ENCODE assay signal across 24 cellular contexts in the genomic region with DNA sequence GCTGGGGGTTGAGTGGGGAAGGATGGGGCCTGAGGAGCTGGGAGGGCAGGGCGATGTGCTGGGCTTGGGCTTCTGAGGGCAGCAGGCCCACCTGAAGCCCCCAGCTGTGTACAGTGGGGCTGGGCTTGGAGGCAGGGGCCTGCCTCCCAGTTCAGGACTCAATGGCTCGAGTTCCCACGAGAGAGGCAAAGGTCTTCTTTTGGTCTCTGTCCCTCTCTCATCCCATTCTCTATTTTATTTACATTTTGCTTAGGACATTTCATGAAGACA.
DNase-seq lines count a peak whose midpoint lies in the region; ATAC-seq and TF ChIP-seq lines count a peak whose summit lies in the region.
"Had no signal": no experiment of that assay in that cellular context is flagged by ENCODE, and none has a peak within 500 bp of the region (broad histone marks: within the 10 kb centered on the region; RNA-seq: fewer than 3 reads in every experiment).

No MANE protein-coding gene starts in this region.

- no peak overlapping the region for H3K4me3 ChIP-seq in neuronal stem cell (ENCODE audit: low read length in 2 of 2)
- H3K4me3 ChIP-seq in thyroid gland (replicated peaks in 1 of 3): no peak overlapping the region
- H3K4me3 ChIP-seq: BLaER1, GM23338 had no signal

- H3K9ac ChIP-seq in neuronal stem cell (ENCODE audit: low read depth, low read length, poor library complexity): no peak overlapping the region
- H3K9ac ChIP-seq: BLaER1, KMS-11 had no signal

- no peak overlapping the region for H3K4me2 ChIP-seq in neuronal stem cell (ENCODE audit: insufficient read depth, low read length, poor library complexity, severe bottlenecking)
- H3K4me2 ChIP-seq: BLaER1, GM23338, KMS-11 had no signal

- no peak overlapping the region for H3K4ac ChIP-seq in neuronal stem cell (ENCODE audit: low read length)

- H3K9me3 ChIP-seq in neuronal stem cell (replicated peaks in 1 of 2; ENCODE audit: control insufficient read depth in 2 of 2, insufficient read depth in 1 of 2, low read depth in 1 of 2, low read length in 2 of 2): no peaks in the 10 kb centered on the region
- H3K9me3 ChIP-seq in thyroid gland: no peaks in the 10 kb centered on the region
- H3K9me3 ChIP-seq: BLaER1 had no signal

- H2BK5ac ChIP-seq in neuronal stem cell (ENCODE audit: low read length): no peak overlapping the region

- H2AFZ ChIP-seq in neuronal stem cell (ENCODE audit: low read length): no peak overlapping the region
- H2AFZ ChIP-seq: GM23338 had no signal

- peaks cover 0 to 9% of the 10 kb centered on the region in 2 donors for H3K4me1 ChIP-seq in neuronal stem cell (ENCODE audit: control insufficient read depth in 2 of 2, insufficient read depth in 1 of 2, low read depth in 1 of 2, low read length in 2 of 2)
- H3K4me1 ChIP-seq in thyroid gland: no peaks in the 10 kb centered on the region

- no peak for TF ChIP-seq POLR2A in thyroid gland (IDR thresholded peaks at IDR 0.05)

- no peak overlapping the region for H4K91ac ChIP-seq in neuronal stem cell (ENCODE audit: low read depth, low read length, poor library complexity)

- POLR2A ChIA-PET in activated CD4-positive, alpha-beta memory T cell treated with anti-CD3 and anti-CD28 coated beads for 36 hours (lab: Charles Lee): no interaction called here
- POLR2A ChIA-PET in activated CD4-positive, alpha-beta memory T cell treated with anti-CD3 and anti-CD28 coated beads, Interleukin-2, amount 10 ng/mL, durations not matched to agents 7 days and 5 days (lab: Charles Lee): no interaction called here

- peaks cover 0 to 9% (median 0%) of the 10 kb centered on the region in 3 experiments for H3K27me3 ChIP-seq in neuronal stem cell (ENCODE audit: control insufficient read depth in 3 of 3, insufficient read depth in 3 of 3, low read depth in 1 of 3, low read length in 3 of 3)
- no peaks in the 10 kb centered on the region for H3K27me3 ChIP-seq in thyroid gland
- H3K27me3 ChIP-seq: BLaER1 had no signal

- CTCF ChIA-PET in activated CD4-positive, alpha-beta memory T cell treated with anti-CD3 and anti-CD28 coated beads for 36 hours (lab: Charles Lee): no interaction called here
- CTCF ChIA-PET in activated CD4-positive, alpha-beta memory T cell treated with anti-CD3 and anti-CD28 coated beads, Interleukin-2, amount 10 ng/mL, durations not matched to agents 7 days and 5 days (lab: Charles Lee): no interaction called here

- peak overlapping the region; percentile 72 for H2BK15ac ChIP-seq in neuronal stem cell (ENCODE audit: low read length)

- no peak overlapping the region for H3K14ac ChIP-seq in neuronal stem cell (ENCODE audit: low read length)

- WGBS in neuronal stem cell (ENCODE audit: extremely low coverage in 2 of 2, insufficient read length in 2 of 2, insufficient replicate concordance in 1 of 2), 2 donors: no CpG with 5 or more reads among the region's 3 CpGs
- 93 to 95% methylated on average over 3 of the region's 3 CpGs for WGBS in thyroid gland, 2 donors

- no peak overlapping the region for H3K23ac ChIP-seq in neuronal stem cell (ENCODE audit: low read depth, low read length, poor library complexity)

- no peak overlapping the region for H2BK120ac ChIP-seq in neuronal stem cell (ENCODE audit: low read depth, low read length)

- H3K9me3 Mint-ChIP-seq in activated CD4-positive, alpha-beta memory T cell treated with anti-CD3 and anti-CD28 coated beads for 36 hours: no peaks in the 10 kb centered on the region
- no peaks in the 10 kb centered on the region for H3K9me3 Mint-ChIP-seq in activated CD4-positive, alpha-beta memory T cell treated with anti-CD3 and anti-CD28 coated beads, Interleukin-2, amount 10 ng/mL, durations not matched to agents 7 days and 5 days
- H3K9me3 Mint-ChIP-seq in chondrocyte (ENCODE audit: low read depth) (no peaks in the 10 kb centered on the region), type B pancreatic cell (no peaks in the 10 kb centered on the region)
- no peaks in the 10 kb centered on the region for H3K9me3 Mint-ChIP-seq in stimulated activated naive B cell treated with anti-CD40 and anti-IgM and Interleukin-4, amounts not matched to agents 10 μg/mL and 1 μg/mL and 100 μg/mL, for 72 hours
- H3K9me3 Mint-ChIP-seq: CD8-positive, alpha-beta T cell; GM23338 had no signal

- intact Hi-C loops in activated CD4-positive, alpha-beta memory T cell treated with anti-CD3 and anti-CD28 coated beads for 36 hours (cut with micrococcal nuclease): no loop called here
- intact Hi-C loops in thyroid gland (cut with DNase I): no loop called here

- no peaks in the 10 kb centered on the region for H3K4me1 Mint-ChIP-seq in activated CD4-positive, alpha-beta memory T cell treated with anti-CD3 and anti-CD28 coated beads for 36 hours (ENCODE audit: low read depth)
- no peaks in the 10 kb centered on the region for H3K4me1 Mint-ChIP-seq in activated CD4-positive, alpha-beta memory T cell treated with anti-CD3 and anti-CD28 coated beads, Interleukin-2, amount 10 ng/mL, durations not matched to agents 7 days and 5 days
- no peaks in the 10 kb centered on the region for H3K4me1 Mint-ChIP-seq in chondrocyte (ENCODE audit: low read depth)
- peaks cover 10% of the 10 kb centered on the region for H3K4me1 Mint-ChIP-seq in type B pancreatic cell (ENCODE audit: unreplicated experiment)
- no peaks in the 10 kb centered on the region for H3K4me1 Mint-ChIP-seq in stimulated activated naive B cell treated with anti-CD40 and anti-IgM and Interleukin-4, amounts not matched to agents 10 μg/mL and 1 μg/mL and 100 μg/mL, for 72 hours

- TF ChIP-seq CTCF in chondrocyte (IDR thresholded peaks at IDR 0.05) (no peak), type B pancreatic cell (conservative IDR thresholded peaks at IDR 0.05) (no peak), thyroid gland (IDR thresholded peaks at IDR 0.05) (no peak)

- no peak overlapping the region for H3K4me3 Mint-ChIP-seq in activated CD4-positive, alpha-beta memory T cell treated with anti-CD3 and anti-CD28 coated beads for 36 hours
- no peak overlapping the region for H3K4me3 Mint-ChIP-seq in activated CD4-positive, alpha-beta memory T cell treated with anti-CD3 and anti-CD28 coated beads, Interleukin-2, amount 10 ng/mL, durations not matched to agents 7 days and 5 days
- no peak overlapping the region for H3K4me3 Mint-ChIP-seq in chondrocyte (ENCODE audit: unreplicated experiment)
- no peak overlapping the region for H3K4me3 Mint-ChIP-seq in type B pancreatic cell
- no peak overlapping the region for H3K4me3 Mint-ChIP-seq in stimulated activated naive B cell treated with anti-CD40 and anti-IgM and Interleukin-4, amounts not matched to agents 10 μg/mL and 1 μg/mL and 100 μg/mL, for 72 hours
- H3K4me3 Mint-ChIP-seq: CD8-positive, alpha-beta T cell; GM23338 had no signal

- no peak overlapping the region for H4K8ac ChIP-seq in neuronal stem cell (ENCODE audit: low read depth, low read length)

- H3K18ac ChIP-seq in neuronal stem cell (ENCODE audit: low read length): no peak overlapping the region

- H2BK12ac ChIP-seq in neuronal stem cell (ENCODE audit: low read length): no peak overlapping the region

- H3K27ac ChIP-seq in neuronal stem cell (replicated peaks; ENCODE audit: low read length): no peak overlapping the region
- H3K27ac ChIP-seq in thyroid gland: no peak overlapping the region
- H3K27ac ChIP-seq: 22Rv1, BLaER1, KMS-11 had no signal

- ATAC-seq in stimulated activated naive B cell treated with anti-CD40 and anti-IgM and Interleukin-4, amounts not matched to agents 10 μg/mL and 1 μg/mL and 100 μg/mL, for 72 hours (replicated peaks): no peak
- ATAC-seq: CD8-positive, alpha-beta T cell had no signal

- H3K36me3 Mint-ChIP-seq in activated CD4-positive, alpha-beta memory T cell treated with anti-CD3 and anti-CD28 coated beads for 36 hours: no peaks in the 10 kb centered on the region
- H3K36me3 Mint-ChIP-seq in activated CD4-positive, alpha-beta memory T cell treated with anti-CD3 and anti-CD28 coated beads, Interleukin-2, amount 10 ng/mL, durations not matched to agents 7 days and 5 days (ENCODE audit: low read depth): no peaks in the 10 kb centered on the region
- H3K36me3 Mint-ChIP-seq in chondrocyte (ENCODE audit: low read depth): no peaks in the 10 kb centered on the region
- H3K36me3 Mint-ChIP-seq in type B pancreatic cell: peaks cover 3% of the 10 kb centered on the region
- no peaks in the 10 kb centered on the region for H3K36me3 Mint-ChIP-seq in stimulated activated naive B cell treated with anti-CD40 and anti-IgM and Interleukin-4, amounts not matched to agents 10 μg/mL and 1 μg/mL and 100 μg/mL, for 72 hours
- H3K36me3 Mint-ChIP-seq: CD8-positive, alpha-beta T cell had no signal

- peak; percentile 1 for DNase-seq in activated CD4-positive, alpha-beta memory T cell treated with anti-CD3 and anti-CD28 coated beads for 36 hours
- no peak for DNase-seq in activated CD4-positive, alpha-beta memory T cell treated with anti-CD3 and anti-CD28 coated beads, Interleukin-2, amount 10 ng/mL, durations not matched to agents 7 days and 5 days
- DNase-seq in chondrocyte (ENCODE audit: low spot score) (peak; percentile 47), neuronal stem cell (ENCODE audit: low spot score) (no peak), type B pancreatic cell (ENCODE audit: extremely low spot score, unreplicated experiment) (peak; percentile 40), SW480 (ENCODE audit: low spot score) (no peak), thyroid gland (no peak)
- DNase-seq in stimulated activated naive B cell treated with anti-CD40 and anti-IgM and Interleukin-4, amounts not matched to agents 10 μg/mL and 1 μg/mL and 100 μg/mL, for 72 hours: no peak
- DNase-seq: ACHN; DMS153; HCEC 1CT; IMR-90; NCI-H1105 treated with DMSO at 0.1 percent for 48 hours; NCI-H2081; NCI-H2171; NCI-H345; NCI-H524; NCI-H774; NK-92 treated with Interleukin-12 subunit alpha and Interleukin-12 subunit beta, amount 100 ng/mL, for 24 hours had no signal

- H2AK5ac ChIP-seq in neuronal stem cell (ENCODE audit: low read depth, low read length): peak overlapping the region; percentile 25

- no peak overlapping the region for H3K27ac Mint-ChIP-seq in activated CD4-positive, alpha-beta memory T cell treated with anti-CD3 and anti-CD28 coated beads for 36 hours
- no peak overlapping the region for H3K27ac Mint-ChIP-seq in activated CD4-positive, alpha-beta memory T cell treated with anti-CD3 and anti-CD28 coated beads, Interleukin-2, amount 10 ng/mL, durations not matched to agents 7 days and 5 days
- H3K27ac Mint-ChIP-seq in chondrocyte (ENCODE audit: unreplicated experiment) (no peak overlapping the region), type B pancreatic cell (no peak overlapping the region)
- no peak overlapping the region for H3K27ac Mint-ChIP-seq in stimulated activated naive B cell treated with anti-CD40 and anti-IgM and Interleukin-4, amounts not matched to agents 10 μg/mL and 1 μg/mL and 100 μg/mL, for 72 hours
- H3K27ac Mint-ChIP-seq: CD8-positive, alpha-beta T cell; GM23338 had no signal

- H3K27me3 Mint-ChIP-seq in activated CD4-positive, alpha-beta memory T cell treated with anti-CD3 and anti-CD28 coated beads for 36 hours: no peaks in the 10 kb centered on the region
- peaks cover 16% of the 10 kb centered on the region for H3K27me3 Mint-ChIP-seq in activated CD4-positive, alpha-beta memory T cell treated with anti-CD3 and anti-CD28 coated beads, Interleukin-2, amount 10 ng/mL, durations not matched to agents 7 days and 5 days
- H3K27me3 Mint-ChIP-seq in chondrocyte (ENCODE audit: low read depth) (peaks cover 21% of the 10 kb centered on the region), type B pancreatic cell (peaks cover 30% of the 10 kb centered on the region)
- peaks cover 12 to 14% of the 10 kb centered on the region in 2 donors for H3K27me3 Mint-ChIP-seq in stimulated activated naive B cell treated with anti-CD40 and anti-IgM and Interleukin-4, amounts not matched to agents 10 μg/mL and 1 μg/mL and 100 μg/mL, for 72 hours

- H3K79me1 ChIP-seq in neuronal stem cell (ENCODE audit: low read depth, low read length): no peaks in the 10 kb centered on the region

- H3K36me3 ChIP-seq in neuronal stem cell (replicated peaks in 1 of 2; ENCODE audit: control insufficient read depth in 2 of 2, insufficient read depth in 2 of 2, low read length in 2 of 2): no peaks in the 10 kb centered on the region
- H3K36me3 ChIP-seq in thyroid gland: no peaks in the 10 kb centered on the region
- H3K36me3 ChIP-seq: BLaER1 had no signal

Comparison
In these comparisons a context has a peak if more than half of its experiments do, and no peak if none do; other contexts are left out.
1. DNase-seq: peak in activated CD4-positive, alpha-beta memory T cell treated with anti-CD3 and anti-CD28 coated beads for 36 hours (single experiment), chondrocyte (single experiment) and type B pancreatic cell (single experiment); none in activated CD4-positive, alpha-beta memory T cell treated with anti-CD3 and anti-CD28 coated beads, Interleukin-2, amount 10 ng/mL, durations not matched to agents 7 days and 5 days (single experiment), neuronal stem cell (single experiment), SW480 (single experiment), stimulated activated naive B cell treated with anti-CD40 and anti-IgM and Interleukin-4, amounts not matched to agents 10 μg/mL and 1 μg/mL and 100 μg/mL, for 72 hours (single experiment) and thyroid gland (0 of 2).